18 cellular contexts compared by ENCODE assay signal in genomic region chr17:82219083-82219482, GRCh38. TPM values are rescaled to one million over a fixed set of nuclear protein-coding genes. Genes with fewer than 3 reads are reported as not detected.
DNase-seq lines count a peak whose midpoint lies in the region; ATAC-seq and TF ChIP-seq lines count a peak whose summit lies in the region.
"Had no signal": no experiment of that assay in that cellular context is flagged by ENCODE, and none has a peak within 500 bp of the region (broad histone marks: within the 10 kb centered on the region; RNA-seq: fewer than 3 reads in every experiment).

No MANE protein-coding gene starts in this region.

- CTCF ChIA-PET in SK-N-SH (lab: Yijun Ruan, JAX): interaction anchor here (1.2 to 6.4 kb wide), 2 partner anchors 13 to 18 kb away, joined by 5 to 45 read pairs; no protein-coding TSS in a partner anchor

- peak overlapping the region; percentile 69 to 100 for H3K4ac ChIP-seq in mesenchymal stem cell (ENCODE audit: low read depth in 1 of 2, low read length in 2 of 2)

- no peak for TF ChIP-seq CTCF in SK-N-SH (IDR thresholded peaks at IDR 0.05)
- TF ChIP-seq CTCF in NB4 (IDR thresholded peaks at IDR 0.05; ENCODE audit: low read depth, low read length): no peak
- TF ChIP-seq CTCF in spleen (IDR thresholded peaks at IDR 0.05 in 8 of 11, conservative IDR thresholded peaks at IDR 0.05 in 3 of 11): no peak

- H4K91ac ChIP-seq in mesenchymal stem cell (ENCODE audit: low read length): peak overlapping the region; percentile 91

- H3K79me2 ChIP-seq in SK-N-SH (ENCODE audit: insufficient read depth): peaks cover 16% of the 10 kb centered on the region; the same call in 1 of the 2 replicates

- peak overlapping the region; percentile 95 for H2AK5ac ChIP-seq in mesenchymal stem cell (ENCODE audit: low read length, severe bottlenecking)

- no peaks in the 10 kb centered on the region for H3K9me2 ChIP-seq in SK-N-SH

- H2BK120ac ChIP-seq in mesenchymal stem cell (ENCODE audit: low read depth, low read length): peak overlapping the region; percentile 97

- H3K79me1 ChIP-seq in mesenchymal stem cell (replicated peaks; ENCODE audit: low read length, poor library complexity, severe bottlenecking): peaks cover 8% of the 10 kb centered on the region

- peak overlapping the region; percentile 68 for H3K4me2 ChIP-seq in SK-N-SH
- H3K4me2 ChIP-seq in mesenchymal stem cell (ENCODE audit: low read length, poor library complexity, severe bottlenecking): no peak overlapping the region
- H3K4me2 ChIP-seq: KMS-11, PC-9 had no signal

- H3K9ac ChIP-seq in SK-N-SH (no peak overlapping the region), mesenchymal stem cell (ENCODE audit: low read length) (no peak overlapping the region)
- H3K9ac ChIP-seq: KMS-11 had no signal

- H3K9me3 Mint-ChIP-seq in activated T-cell treated with anti-CD3 and anti-CD28 coated beads, Interleukin-2, amount 50 U/mL, for 4 hours: no peaks in the 10 kb centered on the region
- H3K9me3 Mint-ChIP-seq: CD8-positive, alpha-beta T cell had no signal

- H3K4me3 ChIP-seq in SK-N-SH (ENCODE audit: low read depth in 2 of 2, low read length in 1 of 2) (no peak overlapping the region), NB4 (ENCODE audit: low read depth, low read length) (no peak overlapping the region), mesenchymal stem cell (ENCODE audit: insufficient read depth in 1 of 2, low read depth in 1 of 2, low read length in 2 of 2) (no peak overlapping the region), spleen (peak overlapping the region in 3 of 8 donors; percentile 14 to 64 (median 23))
- H3K4me3 ChIP-seq: PC-9, SK-N-MC had no signal

- H3K9me3 ChIP-seq in SK-N-SH: no peaks in the 10 kb centered on the region
- no peaks in the 10 kb centered on the region for H3K9me3 ChIP-seq in mesenchymal stem cell (ENCODE audit: control insufficient read depth, low read length)
- H3K9me3 ChIP-seq in spleen: no peaks in the 10 kb centered on the region

- peaks cover 25% of the 10 kb centered on the region for H3K4me1 Mint-ChIP-seq in activated T-cell treated with anti-CD3 and anti-CD28 coated beads, Interleukin-2, amount 50 U/mL, for 4 hours (ENCODE audit: low read depth)

- H3K36me3 Mint-ChIP-seq in activated T-cell treated with anti-CD3 and anti-CD28 coated beads, Interleukin-2, amount 50 U/mL, for 4 hours (ENCODE audit: insufficient read depth): no peaks in the 10 kb centered on the region
- H3K36me3 Mint-ChIP-seq: CD8-positive, alpha-beta T cell had no signal

- no peak overlapping the region for H3K4me3 Mint-ChIP-seq in activated T-cell treated with anti-CD3 and anti-CD28 coated beads, Interleukin-2, amount 50 U/mL, for 4 hours
- H3K4me3 Mint-ChIP-seq: CD8-positive, alpha-beta T cell had no signal

- peak overlapping the region; percentile 66 for H2BK15ac ChIP-seq in mesenchymal stem cell (ENCODE audit: low read depth, poor library complexity, severe bottlenecking)

- H3K36me3 ChIP-seq in SK-N-SH (replicated peaks in 1 of 2; ENCODE audit: control insufficient read depth in 1 of 2, insufficient read depth in 2 of 2, low read length in 1 of 2) (no peaks in the 10 kb centered on the region), mesenchymal stem cell (ENCODE audit: control insufficient read depth in 1 of 2, insufficient read depth in 2 of 2, low read depth in 1 of 2, low read length in 2 of 2) (peaks cover 0 to 2% of the 10 kb centered on the region in 2 experiments), spleen (no peaks in the 10 kb centered on the region)

- H4K8ac ChIP-seq in mesenchymal stem cell (ENCODE audit: low read length): peak overlapping the region; percentile 92

- ATAC-seq in SK-N-SH treated with all-trans-retinoic acid at 6 μM for 48 hours: no peak
- ATAC-seq in activated T-cell treated with anti-CD3 and anti-CD28 coated beads, Interleukin-2, amount 50 U/mL, for 4 hours: no peak
- ATAC-seq: CD8-positive, alpha-beta T cell; HepG2 had no signal

- H2AFZ ChIP-seq in SK-N-SH (ENCODE audit: low read depth) (no peak overlapping the region), mesenchymal stem cell (ENCODE audit: low read depth, low read length) (no peak overlapping the region)
- H2AFZ ChIP-seq: PC-9 had no signal

- TF ChIP-seq RAD21 in SK-N-SH (IDR thresholded peaks at IDR 0.05; ENCODE audit: low read length): no peak

- H2BK5ac ChIP-seq in mesenchymal stem cell (ENCODE audit: low read depth, low read length, poor library complexity, severe bottlenecking): peak overlapping the region; percentile 24

- peak overlapping the region; percentile 95 to 100 for H2BK12ac ChIP-seq in mesenchymal stem cell (ENCODE audit: low read length in 2 of 2)

- no peaks in the 10 kb centered on the region for H3K27me3 Mint-ChIP-seq in activated T-cell treated with anti-CD3 and anti-CD28 coated beads, Interleukin-2, amount 50 U/mL, for 4 hours (ENCODE audit: low read depth)

- no peaks in the 10 kb centered on the region for H4K20me1 ChIP-seq in SK-N-SH (ENCODE audit: insufficient read depth)

- H3K23ac ChIP-seq in mesenchymal stem cell (ENCODE audit: low read length in 2 of 2): no peak overlapping the region

- H3K18ac ChIP-seq in mesenchymal stem cell (ENCODE audit: low read depth in 1 of 2, low read length in 2 of 2): peak overlapping the region; percentile 90

- H3K14ac ChIP-seq in mesenchymal stem cell (ENCODE audit: low read length in 2 of 2): peak overlapping the region in 1 of 2 experiments; percentile 87

- H3K27ac ChIP-seq in SK-N-SH (ENCODE audit: low read depth in 2 of 2, low read length in 1 of 2) (no peak overlapping the region), mesenchymal stem cell (ENCODE audit: low read length, poor library complexity, severe bottlenecking) (no peak overlapping the region), spleen (peak overlapping the region in 5 of 8 donors; percentile 88 to 99 (median 96))
- H3K27ac ChIP-seq: 22Rv1, KMS-11, PC-9, SK-N-MC had no signal

- TF ChIP-seq POLR2A in NB4 (IDR thresholded peaks at IDR 0.05; ENCODE audit: extremely low read depth, insufficient read length) (no peak), spleen (IDR thresholded peaks at IDR 0.05) (no peak)

- no peaks in the 10 kb centered on the region for H3K27me3 ChIP-seq in SK-N-SH (ENCODE audit: insufficient read depth)
- H3K27me3 ChIP-seq in mesenchymal stem cell (ENCODE audit: control insufficient read depth in 1 of 2, insufficient read depth in 1 of 2, low read length in 2 of 2): no peaks in the 10 kb centered on the region
- no peaks in the 10 kb centered on the region for H3K27me3 ChIP-seq in spleen (replicated peaks in 1 of 7)

- 91% methylated on average over 6 of the region's 7 CpGs for WGBS in SK-N-SH (ENCODE audit: low lambda C conversion rate)
- WGBS in mesenchymal stem cell: over 99% methylated on average over 7 of the region's 7 CpGs
- 93 to 100% (median 95%) methylated on average over 2 to 7 of the region's 7 CpGs for WGBS in spleen, 5 donors

- POLR2A ChIA-PET in SK-N-SH (lab: Yijun Ruan, JAX): no interaction called here

- TF ChIP-seq EP300 in SK-N-SH (IDR thresholded peaks at IDR 0.05; ENCODE audit: borderline replicate concordance in 1 of 2, low read depth in 1 of 2, low read length in 1 of 2): no peak

- peaks cover 28 to 34% of the 10 kb centered on the region in 2 experiments for H3K4me1 ChIP-seq in SK-N-SH (ENCODE audit: control insufficient read depth in 1 of 2, insufficient read depth in 2 of 2, low read depth in 1 of 2, low read length in 1 of 2)
- peaks cover 47% of the 10 kb centered on the region for H3K4me1 ChIP-seq in mesenchymal stem cell (ENCODE audit: control insufficient read depth, insufficient read depth, low read depth, low read length)
- peaks cover 23 to 94% (median 39%) of the 10 kb centered on the region in 6 donors for H3K4me1 ChIP-seq in spleen

- peaks cover 34% of the 10 kb centered on the region for H3F3A ChIP-seq in SK-N-SH (replicated peaks; ENCODE audit: insufficient read depth)

- DNase-seq in SK-N-SH: peak; percentile 37
- DNase-seq in NB4 (ENCODE audit: low read depth): peak; percentile 4
- no peak for DNase-seq in mesenchymal stem cell
- peak; percentile 80 for DNase-seq in spleen
- no peak for DNase-seq in midbrain (lab: John Stamatoyannopoulos, UW)
- DNase-seq in activated T-cell treated with anti-CD3 and anti-CD28 coated beads for 4 hours: no peak
- no peak for DNase-seq in activated T-cell treated with anti-CD3 and anti-CD28 coated beads, Interleukin-2, amount 50 U/mL, for 4 hours
- DNase-seq: CD8-positive, alpha-beta T cell; HCEC 1CT; NCI-H1092 treated with DMSO at 0.1 percent for 48 hours; NCI-H2227 treated with DMSO at 0.1 percent for 48 hours; NCI-H524; PC-9 had no signal

- intact Hi-C loops in spleen (cut with DNase I; ENCODE audit: low total_unique reads): no loop called here

TF ChIP-seq in SK-N-SH, 30 proteins besides CTCF, POLR2A, EP300 and RAD21 (continues in another document):
- no peak for TF ChIP-seq TEAD4 (IDR thresholded peaks at IDR 0.05; ENCODE audit: borderline replicate concordance, insufficient read depth)

TF ChIP-seq in SK-N-SH treated with all-trans-retinoic acid at 6 μM for 48 hours, 23 proteins besides CTCF, POLR2A, EP300 and RAD21 (continues in another document):
- TF ChIP-seq ISL1 (CRISPR knock-in tag; IDR thresholded peaks at IDR 0.05): no peak
- TF ChIP-seq ZC3H10 (CRISPR knock-in tag; IDR thresholded peaks at IDR 0.05): no peak

RNA-seq across cellular contexts. Expression of gene CCDC57, which starts 6.4 kb away (rescaled TPM):
- polyA plus RNA-seq in SK-N-SH (2012; rRNA removed) (68.6 and 82.9 TPM in 2 replicates), spleen (100 to 1,000 TPM in 1 of 3 donors, 10 to 100 TPM in 2; 82.4 to 164 (median 83.0) TPM)
- 11.2 and 17.5 TPM in 2 replicates for polyA plus RNA-seq in SK-N-SH (2012; cell fraction: cytosol; rRNA removed)
- polyA plus RNA-seq in SK-N-SH (2012; cell fraction: nucleus; rRNA removed): 417 and 423 TPM in 2 replicates
- polyA plus RNA-seq in mesenchymal stem cell (2013, experiment 1 of 2): 20.2 TPM
- 19.0 TPM for polyA plus RNA-seq in mesenchymal stem cell (2013, experiment 2 of 2)
- 10 to 100 TPM; 28.8 to 59.6 (median 43.6) TPM for total RNA-seq in spleen
- 10 to 100 TPM; 48.9 to 64.6 (median 60.5) TPM for total RNA-seq in activated T-cell treated with anti-CD3 and anti-CD28 coated beads, Interleukin-2, amount 50 U/mL, for 4 hours

RNA-seq across cellular contexts. Expression of gene SLC16A3, which starts 9.8 kb away (rescaled TPM):
- 68.8 and 70.7 TPM in 2 replicates for polyA plus RNA-seq in SK-N-SH (2012; rRNA removed)
- 25.2 and 42.6 TPM in 2 replicates for polyA plus RNA-seq in SK-N-SH (2012; cell fraction: cytosol; rRNA removed)
- polyA plus RNA-seq in SK-N-SH (2012; cell fraction: nucleus; rRNA removed): 38.5 and 58.7 TPM in 2 replicates
- 217 TPM for polyA plus RNA-seq in mesenchymal stem cell (2013, experiment 1 of 2)
- polyA plus RNA-seq in mesenchymal stem cell (2013, experiment 2 of 2): 200 TPM
- 100 to 1,000 TPM in 3 of 7 donors, 10 to 100 TPM in 4; 41.7 to 185 (median 91.6) TPM for total RNA-seq in spleen
- polyA plus RNA-seq in spleen: 10 to 100 TPM; 11.1 to 28.2 (median 16.5) TPM
- total RNA-seq in activated T-cell treated with anti-CD3 and anti-CD28 coated beads, Interleukin-2, amount 50 U/mL, for 4 hours: 10 to 100 TPM; 22.0 to 31.5 (median 26.3) TPM

RNA-seq across cellular contexts. Expression of gene CSNK1D, which starts 54.4 kb away (rescaled TPM):
- 133 and 216 TPM in 2 replicates for polyA plus RNA-seq in SK-N-SH (2012; rRNA removed)
- 121 and 170 TPM in 2 replicates for polyA plus RNA-seq in SK-N-SH (2012; cell fraction: cytosol; rRNA removed)
- polyA plus RNA-seq in SK-N-SH (2012; cell fraction: nucleus; rRNA removed): 670 and 707 TPM in 2 replicates
- polyA plus RNA-seq in mesenchymal stem cell (2013, experiment 1 of 2): 100 TPM
- polyA plus RNA-seq in mesenchymal stem cell (2013, experiment 2 of 2): 98.8 TPM
- total RNA-seq in spleen: 100 to 1,000 TPM in 5 of 7 donors, 10 to 100 TPM in 2; 74.3 to 216 (median 160) TPM
- 100 to 1,000 TPM in 1 of 3 donors, 10 to 100 TPM in 2; 46.5 to 122 (median 67.2) TPM for polyA plus RNA-seq in spleen
- total RNA-seq in activated T-cell treated with anti-CD3 and anti-CD28 coated beads, Interleukin-2, amount 50 U/mL, for 4 hours: 100 to 1,000 TPM; 152 to 170 (median 164) TPM

Comparison
In these comparisons a context has a peak if more than half of its experiments do, and no peak if none do; other contexts are left out.
1. DNase-seq: peak in SK-N-SH (single experiment), NB4 (single experiment) and spleen (single experiment); none in mesenchymal stem cell (single experiment), midbrain (single experiment), activated T-cell treated with anti-CD3 and anti-CD28 coated beads for 4 hours (single experiment) and activated T-cell treated with anti-CD3 and anti-CD28 coated beads, Interleukin-2, amount 50 U/mL, for 4 hours (single experiment).
2. H3K27ac ChIP-seq: peak in spleen (5 of 8); none in SK-N-SH (0 of 2) and mesenchymal stem cell (single experiment).